27 cellular contexts compared by ENCODE assay signal in the genomic region with DNA sequence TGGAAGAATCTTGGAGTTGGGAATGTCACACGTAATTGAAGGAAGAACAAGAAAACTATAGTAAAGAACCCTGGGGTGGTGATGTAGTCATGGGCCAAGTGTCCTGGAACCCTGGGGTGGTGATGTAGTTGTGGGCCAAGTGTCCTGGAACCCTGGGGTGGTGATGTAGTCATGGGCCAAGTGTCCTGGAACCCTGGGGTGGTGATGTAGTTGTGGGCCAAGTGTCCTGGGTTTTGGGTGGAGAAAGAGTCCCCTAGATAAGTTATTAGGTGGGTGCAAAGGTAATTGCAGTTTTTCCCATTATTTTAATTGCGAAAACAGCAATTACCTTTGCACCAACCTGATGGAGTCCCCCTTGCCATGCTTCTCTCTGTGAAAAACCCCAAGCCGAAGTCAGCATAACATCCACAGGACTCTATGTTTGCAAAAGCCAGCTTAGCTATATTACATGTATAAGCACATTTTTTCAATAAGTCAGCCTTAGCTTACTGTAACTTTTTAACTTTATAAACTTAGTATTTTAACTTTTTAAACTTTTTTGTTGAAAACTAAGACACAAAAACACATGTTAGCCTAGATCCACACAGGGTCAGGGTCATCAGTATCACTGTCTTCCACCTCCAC. TPM values are rescaled to one million over a fixed set of nuclear protein-coding genes. Genes with fewer than 3 reads are reported as not detected.
A peak's percentile ranks its signal among the peaks of the same experiment; 100 is the strongest.
DNase-seq lines count a peak whose midpoint lies in the region; ATAC-seq, FAIRE-seq and TF ChIP-seq lines count a peak whose summit lies in the region.
"Had no signal": no experiment of that assay in that cellular context is flagged by ENCODE, and none has a peak within 500 bp of the region (broad histone marks: within the 10 kb centered on the region; RNA-seq: fewer than 3 reads in every experiment).

No MANE protein-coding gene starts in this region.

- H3K27ac Mint-ChIP-seq in CD4-positive, alpha-beta memory T cell: peak overlapping the region in 5 of 7 donors; percentile 3 to 70 (median 14)
- H3K27ac Mint-ChIP-seq in nephron progenitor cell: peak overlapping the region; percentile 33

- DNase-seq in CD4-positive, alpha-beta memory T cell: no peak
- no peak for DNase-seq in H54 (ENCODE audit: insufficient read length, low spot score)
- peak; percentile 51 for DNase-seq in astrocyte of the spinal cord (ENCODE audit: low read depth, low spot score)
- no peak for DNase-seq in nephron progenitor cell
- DNase-seq in NCI-H128 (lab: John Stamatoyannopoulos, UW; ENCODE audit: unreplicated experiment): no peak
- DNase-seq in HTR-8/SVneo (ENCODE audit: insufficient read length, low spot score): no peak
- DNase-seq: activated CD4-positive, alpha-beta T cell treated with anti-CD3 and anti-CD28 coated beads, Interleukin-2, amount 10 ng/mL, durations not matched to agents 24 days and 14 days; activated CD8-positive, alpha-beta memory T cell treated with anti-CD3 and anti-CD28 coated beads, Interleukin-2, amount 50 U/mL, for 4 hours; activated gamma-delta T cell treated with Interleukin-2 at 50 U/mL for 16 hours; amniotic stem cell; central memory CD4-positive, alpha-beta T cell; effector CD8-positive, alpha-beta T cell; MV-4-11; NCI-H1930; NCI-H226; NCI-H774; OCI-M1; pancreas; right cardiac atrium; SIG-M5; stimulated activated CD4-positive, alpha-beta T cell treated with anti-CD3 and anti-CD28 coated beads, Interleukin-15, amount 100 ng/mL, for 24 hours; thyroid gland had no signal

- no peaks in the 10 kb centered on the region for H3K36me3 ChIP-seq in CD4-positive, alpha-beta memory T cell (ENCODE audit: insufficient read depth, low read length)
- H3K36me3 ChIP-seq: pancreas had no signal

- H3K4me3 Mint-ChIP-seq in CD4-positive, alpha-beta memory T cell: no peak overlapping the region
- H3K4me3 Mint-ChIP-seq in nephron progenitor cell: no peak overlapping the region
- H3K4me3 Mint-ChIP-seq: activated CD4-positive, alpha-beta T cell treated with anti-CD3 and anti-CD28 coated beads, Interleukin-2, amount 10 ng/mL, durations not matched to agents 24 days and 14 days had no signal

- H3K4me3 ChIP-seq in CD4-positive, alpha-beta memory T cell (ENCODE audit: low read length in 2 of 2): no peak overlapping the region
- no peak overlapping the region for H3K4me3 ChIP-seq in astrocyte of the spinal cord (ENCODE audit: low read depth, low read length)
- H3K4me3 ChIP-seq: esophagus muscularis mucosa, lung, pancreas, thyroid gland had no signal

- ATAC-seq in GM19324 (IDR thresholded peaks at IDR 0.05; ENCODE audit: low FRiP score, unreplicated experiment): no peak

- H3K36me3 Mint-ChIP-seq in CD4-positive, alpha-beta memory T cell: peaks cover 17 to 24% of the 10 kb centered on the region in 2 donors
- H3K36me3 Mint-ChIP-seq in nephron progenitor cell (ENCODE audit: low read depth): peaks cover 36% of the 10 kb centered on the region

- CTCF ChIA-PET in CD4-positive, alpha-beta memory T cell (lab: Charles Lee; ENCODE audit: partially characterized antibody): no interaction called here

- H3K27me3 ChIP-seq in CD4-positive, alpha-beta memory T cell (ENCODE audit: insufficient read depth, low read length): no peaks in the 10 kb centered on the region
- H3K27me3 ChIP-seq: esophagus muscularis mucosa, pancreas, thyroid gland had no signal

- peak; percentile 88 for FAIRE-seq in H54 (lab: Jason Lieb, UNC)
- FAIRE-seq in HTR-8/SVneo (lab: Jason Lieb, UNC): no peak
- FAIRE-seq: pancreas had no signal

- no peak overlapping the region for H3K27ac ChIP-seq in CD4-positive, alpha-beta memory T cell (ENCODE audit: low read depth, low read length)
- H3K27ac ChIP-seq: KMS-11, pancreas, thyroid gland had no signal

- H3K4me1 ChIP-seq in CD4-positive, alpha-beta memory T cell (ENCODE audit: insufficient read depth, low read length): no peaks in the 10 kb centered on the region
- H3K4me1 ChIP-seq: pancreas, thyroid gland had no signal

- no peaks in the 10 kb centered on the region for H3K27me3 Mint-ChIP-seq in CD4-positive, alpha-beta memory T cell
- H3K27me3 Mint-ChIP-seq in nephron progenitor cell (ENCODE audit: low read depth, poor library complexity): peaks cover 3% of the 10 kb centered on the region
- H3K27me3 Mint-ChIP-seq: activated CD4-positive, alpha-beta T cell treated with anti-CD3 and anti-CD28 coated beads, Interleukin-2, amount 10 ng/mL, durations not matched to agents 24 days and 14 days had no signal

- POLR2A ChIA-PET in CD4-positive, alpha-beta memory T cell (lab: Charles Lee; ENCODE audit: partially characterized antibody): no interaction called here

- peaks cover 6 to 10% (median 9%) of the 10 kb centered on the region in 4 donors for H3K4me1 Mint-ChIP-seq in CD4-positive, alpha-beta memory T cell
- peaks cover 34% of the 10 kb centered on the region for H3K4me1 Mint-ChIP-seq in nephron progenitor cell

- no peaks in the 10 kb centered on the region for H3K9me3 ChIP-seq in CD4-positive, alpha-beta memory T cell (ENCODE audit: control insufficient read depth in 1 of 2, low read length in 2 of 2)
- H3K9me3 ChIP-seq: esophagus muscularis mucosa, pancreas, thyroid gland had no signal

- TF ChIP-seq CTCF in astrocyte of the spinal cord (IDR thresholded peaks at IDR 0.05; ENCODE audit: low read depth, low read length): no peak
- no peak for TF ChIP-seq CTCF in nephron progenitor cell (IDR thresholded peaks at IDR 0.05)

- intact Hi-C loops in CD4-positive, alpha-beta memory T cell (cut with micrococcal nuclease): no loop called here

- in situ Hi-C loops in astrocyte of the spinal cord (cut with HindIII; ENCODE audit: low sequenced_read_pairs): no loop called here

- no peak for TF ChIP-seq POLR2A in H54 (IDR thresholded peaks at IDR 0.05; ENCODE audit: low read depth, low read length)

- H3K9me3 Mint-ChIP-seq in CD4-positive, alpha-beta memory T cell: no peaks in the 10 kb centered on the region
- H3K9me3 Mint-ChIP-seq in nephron progenitor cell: no peaks in the 10 kb centered on the region
- H3K9me3 Mint-ChIP-seq: activated CD4-positive, alpha-beta T cell treated with anti-CD3 and anti-CD28 coated beads, Interleukin-2, amount 10 ng/mL, durations not matched to agents 24 days and 14 days had no signal

RNA-seq across cellular contexts. Expression of a gene that starts 21.5 kb away (rescaled TPM):
- 10 to 100 TPM in 1 of 2 experiments, 1 to 10 TPM in 1; 9.9 to 12.5 TPM for total RNA-seq in CD4-positive, alpha-beta memory T cell
- polyA plus RNA-seq in CD4-positive, alpha-beta memory T cell: under 1 TPM; 0.54 to 0.70 TPM
- total RNA-seq: Daoy had no signal
